ENCODE assay signal across 7 cellular contexts in genomic region chr2:159093496-159093895, GRCh38.
A peak's percentile ranks its signal among the peaks of the same experiment; 100 is the strongest.
DNase-seq lines count a peak whose midpoint lies in the region; ATAC-seq lines count a peak whose summit lies in the region.

No MANE protein-coding gene starts in this region.

- ATAC-seq in GM21786 (IDR thresholded peaks at IDR 0.05; ENCODE audit: unreplicated experiment) = no peak

- no peak overlapping the region for H3K4me3 ChIP-seq in skin epidermis

- intact Hi-C loops in posterior vena cava (cut with DNase I) = loop anchor here in 1 of 2 donors (10.0 kb wide), 1 partner anchor 129 kb away; the partner anchor contains the start of gene TANC1

- H3K27ac ChIP-seq in epithelial cell of prostate (peak overlapping the region; percentile 91), skin epidermis (peak overlapping the region in 16 of 21 experiments; percentile 30 to 89 (median 72))

- peak; percentile 55 for DNase-seq in DMS53 (lab: John Stamatoyannopoulos, UW)
- peak; percentile 43 for DNase-seq in NCI-H460 (ENCODE audit: extremely low read depth, low read depth)
- DNase-seq in epithelial cell of prostate (ENCODE audit: low read depth, low spot score) = no peak
- no peak for DNase-seq in NCI-H1694 treated with DMSO at 0.1 percent for 48 hours (lab: John Stamatoyannopoulos, UW)
- DNase-seq in posterior vena cava (ENCODE audit: low spot score) = no peak

Comparison
In these comparisons a context has a peak if more than half of its experiments do, and no peak if none do; other contexts are left out.
1. DNase-seq: peak in DMS53 (single experiment) and NCI-H460 (single experiment); none in epithelial cell of prostate (single experiment), NCI-H1694 treated with DMSO at 0.1 percent for 48 hours (single experiment) and posterior vena cava (single experiment).